In the genomic region with DNA sequence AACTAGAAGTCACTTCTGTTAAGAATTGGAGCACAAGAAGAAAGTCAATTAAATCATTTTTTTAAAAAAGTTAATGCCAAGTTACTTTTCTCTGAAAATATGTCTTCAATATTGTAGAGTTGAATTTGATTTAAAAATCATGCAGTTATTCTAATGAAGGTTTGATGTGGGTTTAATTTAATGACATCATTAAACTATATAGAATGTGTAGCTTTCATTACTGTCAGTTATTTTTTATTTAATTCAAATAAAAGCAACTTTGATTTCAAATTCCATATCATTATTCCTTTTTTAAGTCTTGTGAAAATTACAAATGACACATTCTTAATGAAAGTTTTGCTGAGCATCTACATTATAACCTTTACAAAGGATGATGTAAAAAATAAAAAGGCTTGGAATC, we compare ENCODE assay signal across 28 cellular contexts.
"Had no signal": no experiment of that assay in that cellular context is flagged by ENCODE, and none has a peak within 500 bp of the region (broad histone marks: within the 10 kb centered on the region; RNA-seq: fewer than 3 reads in every experiment).

No MANE protein-coding gene starts in this region.

- FAIRE-seq: astrocyte, bronchial epithelial cell had no signal

- H3K27ac ChIP-seq: brain microvascular endothelial cell, coronary artery, dorsolateral prefrontal cortex, gastrocnemius medialis, heart left ventricle, VCaP had no signal

- H3K4me3 ChIP-seq: coronary artery, dorsolateral prefrontal cortex, gastrocnemius medialis, heart left ventricle had no signal

- ATAC-seq: activated T-cell treated with anti-CD3 and anti-CD28 coated beads, Interleukin-2, amount 50 U/mL, for 4 hours; activated T-helper 17 cell treated with anti-CD3 and anti-CD28 coated beads, Interleukin-2, amount 50 U/mL, for 72 hours; esophagus mucosa; gastrocnemius medialis; heart left ventricle had no signal

- H3K4me1 ChIP-seq: gastrocnemius medialis, heart left ventricle had no signal

- H3K9me3 ChIP-seq: gastrocnemius medialis, heart left ventricle had no signal

- H3K36me3 ChIP-seq: brain microvascular endothelial cell, gastrocnemius medialis, heart left ventricle had no signal

- DNase-seq: activated CD4-positive, alpha-beta memory T cell treated with anti-CD3 and anti-CD28 coated beads, Interleukin-2, amount 10 ng/mL, durations not matched to agents 7 days and 5 days; activated CD4-positive, alpha-beta T cell treated with anti-CD3 and anti-CD28 coated beads for 1 hour; activated CD4-positive, alpha-beta T cell treated with anti-CD3 and anti-CD28 coated beads for 4 hours; activated CD4-positive, alpha-beta T cell treated with anti-CD3 and anti-CD28 coated beads, Interleukin-2, amount 10 ng/mL, durations not matched to agents 7 days and 5 days; activated CD4-positive, alpha-beta T cell treated with anti-CD3 and anti-CD28 coated beads, Interleukin-2, amount 50 U/mL, for 4 hours; activated CD8-positive, alpha-beta memory T cell treated with anti-CD3 and anti-CD28 coated beads for 24 hours; activated effector memory CD4-positive, alpha-beta T cell treated with Interleukin-2 at 50 U/mL for 16 hours; activated gamma-delta T cell treated with Interleukin-2 at 50 U/mL for 16 hours; activated naive CD4-positive, alpha-beta T cell treated with anti-CD3 and anti-CD28 coated beads, Interleukin-2, amount 50 U/mL, for 16 hours; activated naive CD4-positive, alpha-beta T cell treated with Interleukin-2 at 50 U/mL for 16 hours; activated T-cell treated with anti-CD3 and anti-CD28 coated beads, Interleukin-2, amount 50 U/mL, for 4 hours; amniotic stem cell; anterior cingulate cortex; brain microvascular endothelial cell; dorsolateral prefrontal cortex; effector memory CD4-positive, alpha-beta T cell; endodermal cell; foreskin fibroblast; gastrocnemius medialis; glutamatergic neuron; heart left ventricle; T-helper 2 cell had no signal

- H3K27me3 ChIP-seq: brain microvascular endothelial cell, dorsolateral prefrontal cortex, gastrocnemius medialis, heart left ventricle had no signal
